Comparison of ENCODE assay signal across 27 cellular contexts in the genomic region with DNA sequence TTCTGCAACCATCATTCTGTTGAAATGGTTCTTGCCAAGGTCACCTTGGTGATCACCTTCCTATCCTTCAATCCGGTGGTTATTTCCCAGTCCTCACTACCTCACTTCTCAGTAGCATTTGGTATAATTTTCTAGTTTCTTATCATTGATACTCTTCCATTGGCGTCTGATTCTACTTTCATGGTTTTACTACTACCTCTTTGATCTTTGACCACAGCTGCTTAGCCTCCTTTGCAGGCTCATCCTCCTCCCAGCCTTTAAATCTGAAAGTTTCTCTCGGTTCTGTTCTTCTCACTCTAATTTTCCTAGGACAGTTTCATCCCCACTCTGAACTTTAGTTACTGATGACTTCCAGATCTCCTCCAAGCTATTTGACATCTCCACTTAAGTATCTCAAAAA. TPM values are rescaled to one million over a fixed set of nuclear protein-coding genes. Genes with fewer than 3 reads are reported as not detected.
"Had no signal": no experiment of that assay in that cellular context is flagged by ENCODE, and none has a peak within 500 bp of the region (broad histone marks: within the 10 kb centered on the region; RNA-seq: fewer than 3 reads in every experiment).

No MANE protein-coding gene starts in this region.

- H3K9me3 Mint-ChIP-seq: immature natural killer cell; naive B cell; natural killer cell treated with Interleukin-12 subunit alpha and Interleukin-12 subunit beta and Interleukin-15 and Interleukin-18, amount 100 ng/mL, for 72 hours; stimulated activated effector memory CD8-positive, alpha-beta T cell treated with anti-CD3 and anti-CD28 coated beads, Interleukin-12 subunit alpha, Interleukin-12 subunit beta, amount 100 ng/mL, for 72 hours; stimulated activated naive CD8-positive, alpha-beta T cell treated with anti-CD3 and anti-CD28 coated beads, Interleukin-15, Interleukin-2, amounts not matched to agents 100 ng/mL and 50 ng/mL, for 24 hours; type B pancreatic cell had no signal

- DNase-seq: hypothalamus; immature natural killer cell; kidney; left colon; left lung; lower lobe of right lung; mammary epithelial cell; mesenchymal stem cell; naive B cell; nucleus accumbens; pancreas; posterior cingulate gyrus; retina; right cardiac atrium; stimulated activated CD4-positive, alpha-beta T cell treated with anti-CD3 and anti-CD28 coated beads, Interleukin-4, amount 100 ng/mL, for 24 hours; stimulated activated naive CD4-positive, alpha-beta T cell; tibial artery; uterus had no signal

- H3K27me3 ChIP-seq: left lung, pancreas, suprapubic skin, tibial artery, uterus had no signal

- H3K4me3 Mint-ChIP-seq: immature natural killer cell; naive B cell; natural killer cell treated with Interleukin-12 subunit alpha and Interleukin-12 subunit beta and Interleukin-15 and Interleukin-18, amount 100 ng/mL, for 72 hours; stimulated activated effector memory CD8-positive, alpha-beta T cell treated with anti-CD3 and anti-CD28 coated beads, Interleukin-12 subunit alpha, Interleukin-12 subunit beta, amount 100 ng/mL, for 72 hours; stimulated activated naive CD8-positive, alpha-beta T cell treated with anti-CD3 and anti-CD28 coated beads, Interleukin-15, Interleukin-2, amounts not matched to agents 100 ng/mL and 50 ng/mL, for 24 hours; type B pancreatic cell had no signal

- H3K27ac ChIP-seq: left lung, lower lobe of right lung, pancreas, prostate gland, suprapubic skin, thoracic aorta, tibial artery, uterus had no signal

- H3K4me3 ChIP-seq: left lung, lower lobe of right lung, pancreas, prostate gland, skin epidermis, suprapubic skin, thoracic aorta, tibial artery, uterus had no signal

- H3K27ac Mint-ChIP-seq: immature natural killer cell; naive B cell; natural killer cell treated with Interleukin-12 subunit alpha and Interleukin-12 subunit beta and Interleukin-15 and Interleukin-18, amount 100 ng/mL, for 72 hours; stimulated activated effector memory CD8-positive, alpha-beta T cell treated with anti-CD3 and anti-CD28 coated beads, Interleukin-12 subunit alpha, Interleukin-12 subunit beta, amount 100 ng/mL, for 72 hours; stimulated activated naive CD8-positive, alpha-beta T cell treated with anti-CD3 and anti-CD28 coated beads, Interleukin-15, Interleukin-2, amounts not matched to agents 100 ng/mL and 50 ng/mL, for 24 hours; type B pancreatic cell had no signal

- H3K27me3 Mint-ChIP-seq: naive B cell; natural killer cell treated with Interleukin-12 subunit alpha and Interleukin-12 subunit beta and Interleukin-15 and Interleukin-18, amount 100 ng/mL, for 72 hours; stimulated activated naive CD8-positive, alpha-beta T cell treated with anti-CD3 and anti-CD28 coated beads, Interleukin-15, Interleukin-2, amounts not matched to agents 100 ng/mL and 50 ng/mL, for 24 hours; type B pancreatic cell had no signal

- H3K36me3 ChIP-seq: prostate gland, thoracic aorta, uterus had no signal

- H3K9me3 ChIP-seq: left lung, lower lobe of right lung, pancreas, prostate gland, suprapubic skin, thoracic aorta, tibial artery, uterus had no signal

- ATAC-seq: left lung; lower lobe of right lung; natural killer cell treated with Interleukin-12 subunit alpha and Interleukin-12 subunit beta and Interleukin-15 and Interleukin-18, amount 100 ng/mL, for 72 hours; pancreas; right cardiac atrium; sciatic nerve; stimulated activated effector memory CD8-positive, alpha-beta T cell treated with anti-CD3 and anti-CD28 coated beads, Interleukin-12 subunit alpha, Interleukin-12 subunit beta, amount 100 ng/mL, for 72 hours had no signal

RNA-seq across cellular contexts. Expression of a gene that starts 45.5 kb away (rescaled TPM):
- polyA plus RNA-seq: immature natural killer cell had no signal
